Comparison of ENCODE assay signal across 1 cellular context in the genomic region with DNA sequence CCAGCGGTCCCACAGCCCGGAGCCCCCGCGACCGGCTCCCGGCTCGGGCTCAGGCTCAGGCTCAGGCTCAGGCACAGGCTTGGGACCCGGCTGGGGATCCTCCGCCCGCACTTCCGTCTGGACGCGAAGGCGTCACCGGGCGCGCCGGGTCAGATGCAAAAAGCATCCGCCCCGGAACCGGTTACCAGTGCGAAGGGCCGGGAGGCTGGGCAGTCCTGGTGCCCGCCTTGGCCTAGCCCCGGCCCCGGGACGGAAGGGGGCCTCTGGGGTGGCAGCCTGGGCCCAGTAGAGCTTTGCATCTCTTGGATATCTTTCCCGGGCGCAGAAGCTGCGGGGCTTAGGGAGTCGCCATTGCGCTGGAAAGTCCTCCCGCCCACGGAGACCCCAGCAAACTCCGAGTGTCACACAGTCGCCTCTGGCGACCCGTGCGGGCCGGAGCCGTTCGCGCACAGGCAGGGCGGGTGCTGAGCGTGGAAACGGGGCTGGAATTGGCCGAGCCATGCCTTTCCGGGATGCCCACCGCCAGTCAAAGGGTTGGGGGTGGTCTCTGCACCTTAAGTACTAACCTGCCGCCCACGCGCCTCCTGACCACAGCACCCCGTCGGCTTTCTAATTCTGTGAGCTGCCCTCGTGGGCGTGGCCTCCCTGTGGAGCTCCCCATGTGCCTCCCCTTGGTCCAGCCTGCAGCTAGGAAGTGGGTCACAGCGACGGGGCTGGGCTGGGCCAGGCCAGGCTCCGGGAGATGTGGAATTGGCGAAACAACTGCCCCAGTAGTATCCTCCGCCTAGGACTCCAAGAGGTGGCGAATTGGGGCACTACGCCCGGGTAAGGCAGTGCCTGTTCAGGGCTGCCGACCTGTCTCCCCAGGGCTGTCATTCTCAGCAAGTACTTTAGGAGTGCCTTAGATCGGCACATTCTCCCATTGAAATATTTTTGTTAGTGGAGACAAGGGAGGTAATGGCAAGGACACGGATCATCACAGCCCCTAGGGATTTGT.
TF ChIP-seq lines count a peak whose summit lies in the region.

TMEM9B (minus strand) TSS at position 119 of the 997 bp plus-strand sequence. CDS start 129 bp downstream, outside the sequence.

TF ChIP-seq in K562, 482 proteins besides CTCF, POLR2A, EP300 and RAD21 (continued from another document and continues in another):
- TF ChIP-seq FOXO4 (CRISPR knock-in tag; IDR thresholded peaks at IDR 0.05): no peak
- peak; percentile 79 for TF ChIP-seq MBD2 (IDR thresholded peaks at IDR 0.05; ENCODE audit: borderline replicate concordance, low read depth)
- TF ChIP-seq SP2 (IDR thresholded peaks at IDR 0.05; ENCODE audit: extremely low read depth, low read depth, low read length, poor library complexity, severe bottlenecking): peak; percentile 18
- TF ChIP-seq ZNF76 (CRISPR knock-in tag; IDR thresholded peaks at IDR 0.05; ENCODE audit: borderline replicate concordance): no peak
- no peak for TF ChIP-seq ID3 (CRISPR knock-in tag; IDR thresholded peaks at IDR 0.05)
- TF ChIP-seq ID3 (tag; IDR thresholded peaks at IDR 0.05): no peak
- TF ChIP-seq GATA2 (CRISPR knock-in tag; IDR thresholded peaks at IDR 0.05): no peak
- TF ChIP-seq PHF21A (IDR thresholded peaks at IDR 0.05; ENCODE audit: borderline replicate concordance, low read depth): no peak
- no peak for TF ChIP-seq NR0B1 (IDR thresholded peaks at IDR 0.05; ENCODE audit: partially characterized antibody)
- TF ChIP-seq BACH1 (tag; IDR thresholded peaks at IDR 0.05): no peak
- TF ChIP-seq CAMTA2 (CRISPR knock-in tag; conservative IDR thresholded peaks at IDR 0.05): 0 out of 2 replicates have a peak, but pooled peaks have one; percentile 19
- TF ChIP-seq IFI16 (CRISPR knock-in tag; IDR thresholded peaks at IDR 0.05): no peak
- TF ChIP-seq ZNF507 (tag; conservative IDR thresholded peaks at IDR 0.05): no peak
- TF ChIP-seq, protein P1, sequence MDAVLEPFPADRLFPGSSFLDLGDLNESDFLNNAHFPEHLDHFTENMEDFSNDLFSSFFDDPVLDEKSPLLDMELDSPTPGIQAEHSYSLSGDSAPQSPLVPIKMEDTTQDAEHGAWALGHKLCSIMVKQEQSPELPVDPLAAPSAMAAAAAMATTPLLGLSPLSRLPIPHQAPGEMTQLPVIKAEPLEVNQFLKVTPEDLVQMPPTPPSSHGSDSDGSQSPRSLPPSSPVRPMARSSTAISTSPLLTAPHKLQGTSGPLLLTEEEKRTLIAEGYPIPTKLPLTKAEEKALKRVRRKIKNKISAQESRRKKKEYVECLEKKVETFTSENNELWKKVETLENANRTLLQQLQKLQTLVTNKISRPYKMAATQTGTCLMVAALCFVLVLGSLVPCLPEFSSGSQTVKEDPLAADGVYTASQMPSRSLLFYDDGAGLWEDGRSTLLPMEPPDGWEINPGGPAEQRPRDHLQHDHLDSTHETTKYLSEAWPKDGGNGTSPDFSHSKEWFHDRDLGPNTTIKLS (IDR thresholded peaks at IDR 0.05; ENCODE audit: borderline replicate concordance, low read depth): no peak; the same call in 1 of the 2 replicates
- no peak for TF ChIP-seq ZNF274 (IDR thresholded peaks at IDR 0.05; ENCODE audit: borderline replicate concordance, low read depth, low read length)
- TF ChIP-seq POLR3G (IDR thresholded peaks at IDR 0.05; ENCODE audit: extremely low read depth, insufficient read length, insufficient replicate concordance): no peak
- 0 out of 2 replicates have a peak, but pooled peaks have one; percentile 50 for TF ChIP-seq SRSF1 (IDR thresholded peaks at IDR 0.05; ENCODE audit: low read depth, low read length)
- TF ChIP-seq, protein P2, sequence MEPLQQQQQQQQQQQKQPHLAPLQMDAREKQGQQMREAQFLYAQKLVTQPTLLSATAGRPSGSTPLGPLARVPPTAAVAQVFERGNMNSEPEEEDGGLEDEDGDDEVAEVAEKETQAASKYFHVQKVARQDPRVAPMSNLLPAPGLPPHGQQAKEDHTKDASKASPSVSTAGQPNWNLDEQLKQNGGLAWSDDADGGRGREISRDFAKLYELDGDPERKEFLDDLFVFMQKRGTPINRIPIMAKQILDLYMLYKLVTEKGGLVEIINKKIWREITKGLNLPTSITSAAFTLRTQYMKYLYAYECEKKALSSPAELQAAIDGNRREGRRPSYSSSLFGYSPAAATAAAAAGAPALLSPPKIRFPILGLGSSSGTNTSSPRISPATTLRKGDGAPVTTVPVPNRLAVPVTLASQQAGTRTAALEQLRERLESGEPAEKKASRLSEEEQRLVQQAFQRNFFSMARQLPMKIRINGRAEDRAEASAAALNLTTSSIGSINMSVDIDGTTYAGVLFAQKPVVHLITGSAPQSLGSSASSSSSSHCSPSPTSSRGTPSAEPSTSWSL (CRISPR knock-in tag; IDR thresholded peaks at IDR 0.05; ENCODE audit: borderline replicate concordance): no peak
- TF ChIP-seq TEAD1 (CRISPR knock-in tag; IDR thresholded peaks at IDR 0.05): 0 out of 4 replicates have a peak, but pooled peaks of 1 of the 2 experiments have one; percentile 23
- TF ChIP-seq KDM5B (IDR thresholded peaks at IDR 0.05; ENCODE audit: insufficient replicate concordance, low read depth, low read length): peak; percentile 82
- no peak for TF ChIP-seq GATAD2A (IDR thresholded peaks at IDR 0.05)
- peak; percentile 98 for TF ChIP-seq CREM (IDR thresholded peaks at IDR 0.05; ENCODE audit: low read depth)
- peak; percentile 66 to 69 for TF ChIP-seq MAZ (CRISPR knock-in tag; conservative IDR thresholded peaks at IDR 0.05 in 1 of 2, IDR thresholded peaks at IDR 0.05 in 1 of 2)
- 0 out of 2 replicates have a peak, but pooled peaks have one; percentile 14 for TF ChIP-seq CBX1 (IDR thresholded peaks at IDR 0.05; ENCODE audit: low read depth)
- no peak for TF ChIP-seq ETV6 (IDR thresholded peaks at IDR 0.05; ENCODE audit: borderline replicate concordance in 1 of 2, low read depth in 2 of 2, low read length in 1 of 2)
- no peak for TF ChIP-seq ETV6 (CRISPR knock-in tag; IDR thresholded peaks at IDR 0.05; ENCODE audit: borderline replicate concordance)
- TF ChIP-seq CBX2 (IDR thresholded peaks at IDR 0.05; ENCODE audit: insufficient read depth, low read length, poor library complexity, severe bottlenecking): no peak
- no peak for TF ChIP-seq ZNF431 (CRISPR knock-in tag; IDR thresholded peaks at IDR 0.05)
- TF ChIP-seq SMC3 (conservative IDR thresholded peaks at IDR 0.05; ENCODE audit: insufficient read depth, low read depth, low read length): 0 out of 2 replicates have a peak, but pooled peaks have one; percentile 11
- peak; percentile 31; the same call in 1 of the 2 replicates for TF ChIP-seq VEZF1 (CRISPR knock-in tag; IDR thresholded peaks at IDR 0.05)
- TF ChIP-seq NCOR1 (IDR thresholded peaks at IDR 0.05): no peak
- TF ChIP-seq ZBTB2 (IDR thresholded peaks at IDR 0.05): no peak
- peak; percentile 98 for TF ChIP-seq NR2C1 (IDR thresholded peaks at IDR 0.05)
- peak; percentile 98 for TF ChIP-seq NR2C1 (tag; IDR thresholded peaks at IDR 0.05)
- peak; percentile 28; the same call in 1 of the 2 replicates for TF ChIP-seq TCF3 (CRISPR knock-in tag; IDR thresholded peaks at IDR 0.05)
- no peak for TF ChIP-seq CC2D1A (IDR thresholded peaks at IDR 0.05)
- 0 out of 2 replicates have a peak, but pooled peaks have one; percentile 29 for TF ChIP-seq NFATC3 (IDR thresholded peaks at IDR 0.05)
- TF ChIP-seq ESRRB (CRISPR knock-in tag; IDR thresholded peaks at IDR 0.05; ENCODE audit: borderline replicate concordance): no peak
- TF ChIP-seq, protein P3, sequence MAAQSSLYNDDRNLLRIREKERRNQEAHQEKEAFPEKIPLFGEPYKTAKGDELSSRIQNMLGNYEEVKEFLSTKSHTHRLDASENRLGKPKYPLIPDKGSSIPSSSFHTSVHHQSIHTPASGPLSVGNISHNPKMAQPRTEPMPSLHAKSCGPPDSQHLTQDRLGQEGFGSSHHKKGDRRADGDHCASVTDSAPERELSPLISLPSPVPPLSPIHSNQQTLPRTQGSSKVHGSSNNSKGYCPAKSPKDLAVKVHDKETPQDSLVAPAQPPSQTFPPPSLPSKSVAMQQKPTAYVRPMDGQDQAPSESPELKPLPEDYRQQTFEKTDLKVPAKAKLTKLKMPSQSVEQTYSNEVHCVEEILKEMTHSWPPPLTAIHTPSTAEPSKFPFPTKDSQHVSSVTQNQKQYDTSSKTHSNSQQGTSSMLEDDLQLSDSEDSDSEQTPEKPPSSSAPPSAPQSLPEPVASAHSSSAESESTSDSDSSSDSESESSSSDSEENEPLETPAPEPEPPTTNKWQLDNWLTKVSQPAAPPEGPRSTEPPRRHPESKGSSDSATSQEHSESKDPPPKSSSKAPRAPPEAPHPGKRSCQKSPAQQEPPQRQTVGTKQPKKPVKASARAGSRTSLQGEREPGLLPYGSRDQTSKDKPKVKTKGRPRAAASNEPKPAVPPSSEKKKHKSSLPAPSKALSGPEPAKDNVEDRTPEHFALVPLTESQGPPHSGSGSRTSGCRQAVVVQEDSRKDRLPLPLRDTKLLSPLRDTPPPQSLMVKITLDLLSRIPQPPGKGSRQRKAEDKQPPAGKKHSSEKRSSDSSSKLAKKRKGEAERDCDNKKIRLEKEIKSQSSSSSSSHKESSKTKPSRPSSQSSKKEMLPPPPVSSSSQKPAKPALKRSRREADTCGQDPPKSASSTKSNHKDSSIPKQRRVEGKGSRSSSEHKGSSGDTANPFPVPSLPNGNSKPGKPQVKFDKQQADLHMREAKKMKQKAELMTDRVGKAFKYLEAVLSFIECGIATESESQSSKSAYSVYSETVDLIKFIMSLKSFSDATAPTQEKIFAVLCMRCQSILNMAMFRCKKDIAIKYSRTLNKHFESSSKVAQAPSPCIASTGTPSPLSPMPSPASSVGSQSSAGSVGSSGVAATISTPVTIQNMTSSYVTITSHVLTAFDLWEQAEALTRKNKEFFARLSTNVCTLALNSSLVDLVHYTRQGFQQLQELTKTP (IDR thresholded peaks at IDR 0.05; ENCODE audit: low read depth in 1 of 2, partially characterized antibody in 2 of 2): no peak
- TF ChIP-seq JUNB (CRISPR knock-in tag; conservative IDR thresholded peaks at IDR 0.05): no peak
- TF ChIP-seq SLC30A9 (CRISPR knock-in tag; IDR thresholded peaks at IDR 0.05): no peak
- no peak for TF ChIP-seq BMI1 (IDR thresholded peaks at IDR 0.05; ENCODE audit: low read length)
- TF ChIP-seq RFX7 (CRISPR knock-in tag; IDR thresholded peaks at IDR 0.05): no peak
- TF ChIP-seq RBM14 (IDR thresholded peaks at IDR 0.05; ENCODE audit: borderline replicate concordance, insufficient read depth, low read depth, low read length): peak; percentile 29; the same call in 1 of the 2 replicates
- TF ChIP-seq KLF13 (tag; IDR thresholded peaks at IDR 0.05; ENCODE audit: borderline replicate concordance, low read depth): peak; percentile 68; the same call in 1 of the 2 replicates
- TF ChIP-seq ZBTB43 (CRISPR knock-in tag; IDR thresholded peaks at IDR 0.05): no peak
